ENCODE assay signal across 12 cellular contexts in the genomic region with DNA sequence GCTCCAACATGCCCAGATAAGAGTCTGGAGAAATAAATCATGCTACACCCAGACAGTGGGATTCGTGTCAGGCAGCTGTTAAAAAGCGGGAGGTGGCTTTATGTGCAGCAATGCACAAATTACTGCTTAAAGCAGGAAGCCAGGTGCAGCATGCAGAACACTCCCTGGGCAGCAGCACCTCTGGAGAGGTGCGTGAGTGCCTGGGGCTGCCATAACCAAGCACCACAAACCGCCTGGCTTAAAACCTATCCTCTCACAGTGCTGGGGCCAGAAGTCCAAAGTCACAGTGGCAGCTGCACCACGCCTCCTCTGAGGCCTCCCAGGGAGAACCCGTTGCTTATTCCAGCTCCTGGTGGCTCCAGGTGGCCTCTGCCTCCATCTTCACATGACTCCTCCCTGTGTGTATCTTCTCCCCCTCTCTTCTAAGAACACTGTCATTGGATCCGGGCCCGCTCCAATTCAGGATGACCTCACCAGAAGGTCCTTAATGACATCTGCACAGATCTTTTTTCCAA.
DNase-seq lines count a peak whose midpoint lies in the region; ATAC-seq and TF ChIP-seq lines count a peak whose summit lies in the region.
"Had no signal": no experiment of that assay in that cellular context is flagged by ENCODE, and none has a peak within 500 bp of the region (broad histone marks: within the 10 kb centered on the region; RNA-seq: fewer than 3 reads in every experiment).

No MANE protein-coding gene starts in this region.

- H3K4me3 ChIP-seq in GM23338: no peak overlapping the region
- H3K4me3 ChIP-seq in Peyer's patch: no peak overlapping the region
- H3K4me3 ChIP-seq in lower lobe of right lung: no peak overlapping the region
- H3K4me3 ChIP-seq in testis: no peak overlapping the region
- no peak overlapping the region for H3K4me3 ChIP-seq in neural progenitor cell

- ATAC-seq in GM23338 (peak; percentile 15), lower lobe of right lung (no peak), HG03196 (IDR thresholded peaks at IDR 0.05; ENCODE audit: unreplicated experiment) (no peak), HG03342 (IDR thresholded peaks at IDR 0.05; ENCODE audit: unreplicated experiment) (no peak)

- H3K36me3 Mint-ChIP-seq in GM23338 (ENCODE audit: low read depth) (no peaks in the 10 kb centered on the region; the same call in 2 of the 3 replicates), neural progenitor cell (no peaks in the 10 kb centered on the region)
- H3K36me3 Mint-ChIP-seq: activated naive CD4-positive, alpha-beta T cell treated with anti-CD3 and anti-CD28 coated beads, Interleukin-2, amount 50 U/mL, for 24 hours had no signal

- DNase-seq in GM23338 (ENCODE audit: low spot score) (no peak), NCI-H146 (lab: John Stamatoyannopoulos, UW) (peak; percentile 89), Peyer's patch (peak in 2 of 3 donors; percentile 78 to 79), lower lobe of right lung (peak; percentile 37), testis (no peak), neural progenitor cell (ENCODE audit: low spot score) (no peak)
- DNase-seq: activated CD4-positive, alpha-beta T cell treated with anti-CD3 and anti-CD28 coated beads for 1 hour; DND-41 had no signal

- no peak overlapping the region for H3K4me3 Mint-ChIP-seq in GM23338
- no peak overlapping the region for H3K4me3 Mint-ChIP-seq in neural progenitor cell
- H3K4me3 Mint-ChIP-seq: activated naive CD4-positive, alpha-beta T cell treated with anti-CD3 and anti-CD28 coated beads, Interleukin-2, amount 50 U/mL, for 24 hours; dendritic cell treated with granulocyte-macrophage colony-stimulating factor and Interleukin-4, amounts not matched to agents 40 ng/mL and 50 ng/mL, for 4 days had no signal

- peaks cover 34% of the 10 kb centered on the region for H3K4me1 Mint-ChIP-seq in GM23338
- H3K4me1 Mint-ChIP-seq in neural progenitor cell: peaks cover 23% of the 10 kb centered on the region
- H3K4me1 Mint-ChIP-seq: activated naive CD4-positive, alpha-beta T cell treated with anti-CD3 and anti-CD28 coated beads, Interleukin-2, amount 50 U/mL, for 24 hours had no signal

- H3K27ac ChIP-seq in GM23338 (ENCODE audit: low read depth) (no peak overlapping the region), Peyer's patch (peak overlapping the region in 3 of 4 donors; percentile 19 to 61 (median 32)), lower lobe of right lung (no peak overlapping the region), testis (no peak overlapping the region), neural progenitor cell (no peak overlapping the region)

- H3K9me2 ChIP-seq in GM23338 (ENCODE audit: insufficient read depth): no peaks in the 10 kb centered on the region

- H3K79me2 ChIP-seq in GM23338 (replicated peaks; ENCODE audit: insufficient read depth): no peaks in the 10 kb centered on the region
- H3K79me2 ChIP-seq in neural progenitor cell (ENCODE audit: low read depth): no peaks in the 10 kb centered on the region

- TF ChIP-seq POLR2A in Peyer's patch (IDR thresholded peaks at IDR 0.05): peak in 1 of 2 donors; percentile 17
- TF ChIP-seq POLR2A in testis (IDR thresholded peaks at IDR 0.05): no peak

- H3K36me3 ChIP-seq in GM23338 (ENCODE audit: insufficient read depth) (no peaks in the 10 kb centered on the region), Peyer's patch (no peaks in the 10 kb centered on the region), lower lobe of right lung (no peaks in the 10 kb centered on the region), testis (ENCODE audit: low read depth, missing control alignments) (no peaks in the 10 kb centered on the region), neural progenitor cell (no peaks in the 10 kb centered on the region)

- H3K4me2 ChIP-seq in GM23338: peak overlapping the region; percentile 14; the same call in 1 of the 2 replicates
- H3K4me2 ChIP-seq in neural progenitor cell: no peak overlapping the region

- H4K20me1 ChIP-seq in GM23338 (replicated peaks; ENCODE audit: insufficient read depth) (no peaks in the 10 kb centered on the region), neural progenitor cell (ENCODE audit: low read depth) (no peaks in the 10 kb centered on the region)

- no peaks in the 10 kb centered on the region for H3K9me3 ChIP-seq in Peyer's patch
- no peaks in the 10 kb centered on the region for H3K9me3 ChIP-seq in lower lobe of right lung
- no peaks in the 10 kb centered on the region for H3K9me3 ChIP-seq in testis
- no peaks in the 10 kb centered on the region for H3K9me3 ChIP-seq in neural progenitor cell (ENCODE audit: low read depth)

- intact Hi-C loops in lower lobe of right lung (cut with DNase I) (no loop called here), testis (cut with DNase I; ENCODE audit: low total_unique reads) (no loop called here)

- H3K9ac ChIP-seq in neural progenitor cell: no peak overlapping the region

- TF ChIP-seq CTCF in GM23338 (conservative IDR thresholded peaks at IDR 0.05; ENCODE audit: low read depth in 2 of 2) (no peak), Peyer's patch (IDR thresholded peaks at IDR 0.05) (peak in 2 of 6 experiments; percentile 23 to 41), lower lobe of right lung (IDR thresholded peaks at IDR 0.05) (no peak), testis (IDR thresholded peaks at IDR 0.05) (no peak), neural progenitor cell (IDR thresholded peaks at IDR 0.05) (no peak)

- H3K27me3 Mint-ChIP-seq in GM23338 (ENCODE audit: insufficient read depth, low read depth, poor library complexity) (peaks cover 14% of the 10 kb centered on the region), neural progenitor cell (ENCODE audit: insufficient read depth, low read depth) (peaks cover 13% of the 10 kb centered on the region)

- H3K9me3 Mint-ChIP-seq in GM23338 (no peaks in the 10 kb centered on the region), neural progenitor cell (no peaks in the 10 kb centered on the region)
- H3K9me3 Mint-ChIP-seq: activated naive CD4-positive, alpha-beta T cell treated with anti-CD3 and anti-CD28 coated beads, Interleukin-2, amount 50 U/mL, for 24 hours; dendritic cell treated with granulocyte-macrophage colony-stimulating factor and Interleukin-4, amounts not matched to agents 40 ng/mL and 50 ng/mL, for 4 days had no signal

- H3K27me3 ChIP-seq in GM23338 (ENCODE audit: insufficient read depth) (no peaks in the 10 kb centered on the region), Peyer's patch (no peaks in the 10 kb centered on the region), lower lobe of right lung (ENCODE audit: low read depth) (peaks cover 9% of the 10 kb centered on the region), testis (no peaks in the 10 kb centered on the region), neural progenitor cell (no peaks in the 10 kb centered on the region)

- peak overlapping the region; percentile 70; the same call in 1 of the 2 replicates for H2AFZ ChIP-seq in GM23338
- no peak overlapping the region for H2AFZ ChIP-seq in neural progenitor cell (replicated peaks)

- 77 to 84% methylated on average over 8 of the region's 8 CpGs for WGBS in testis, 2 donors

- H3K4me1 ChIP-seq in GM23338 (ENCODE audit: insufficient read depth) (peaks cover 19% of the 10 kb centered on the region), Peyer's patch (peaks cover 0 to 14% (median 9%) of the 10 kb centered on the region in 4 donors), lower lobe of right lung (peaks cover 9% of the 10 kb centered on the region), testis (no peaks in the 10 kb centered on the region), neural progenitor cell (no peaks in the 10 kb centered on the region)

- H3K27ac Mint-ChIP-seq in GM23338 (peak overlapping the region; percentile 10; the same call in 1 of the 2 replicates), neural progenitor cell (no peak overlapping the region)
- H3K27ac Mint-ChIP-seq: activated naive CD4-positive, alpha-beta T cell treated with anti-CD3 and anti-CD28 coated beads, Interleukin-2, amount 50 U/mL, for 24 hours; dendritic cell treated with granulocyte-macrophage colony-stimulating factor and Interleukin-4, amounts not matched to agents 40 ng/mL and 50 ng/mL, for 4 days had no signal

- H3F3A ChIP-seq in GM23338 (replicated peaks; ENCODE audit: low read depth) (no peaks in the 10 kb centered on the region), neural progenitor cell (ENCODE audit: low read depth) (no peaks in the 10 kb centered on the region)

TF ChIP-seq in GM23338, 12 proteins besides CTCF, POLR2A, EP300 and RAD21 (continues in another document):
- no peak for TF ChIP-seq NANOG (IDR thresholded peaks at IDR 0.05; ENCODE audit: borderline replicate concordance)

Comparison
In these comparisons a context has a peak if more than half of its experiments do, and no peak if none do; other contexts are left out.
1. DNase-seq: peak in NCI-H146 (single experiment), Peyer's patch (2 of 3) and lower lobe of right lung (single experiment); none in GM23338 (single experiment), testis (single experiment) and neural progenitor cell (single experiment).
2. H3K27ac ChIP-seq: peak in Peyer's patch (3 of 4); none in GM23338 (single experiment), lower lobe of right lung (single experiment), testis (0 of 2) and neural progenitor cell (single experiment).